ENCODE assay signal across 1 cellular context in the genomic region with DNA sequence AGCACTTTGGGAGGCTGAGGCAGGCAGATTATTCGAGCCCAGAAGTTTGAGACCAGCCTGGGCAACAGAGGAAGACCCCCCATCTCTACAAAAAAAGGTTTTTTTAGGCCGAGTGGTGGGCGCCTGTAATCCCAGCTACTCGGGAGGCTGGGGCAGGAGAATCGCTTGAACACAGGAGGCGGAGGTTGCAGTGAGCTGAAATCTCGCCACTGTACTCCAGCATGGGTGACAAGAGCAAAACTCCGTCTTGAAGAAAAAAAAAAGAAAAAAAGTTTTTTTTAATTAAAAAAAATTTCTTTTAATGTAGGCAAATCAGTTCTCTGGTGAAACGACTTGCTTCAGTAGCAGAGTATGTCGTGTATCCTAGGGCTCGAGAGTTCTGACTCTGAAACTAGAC.
TF ChIP-seq lines count a peak whose summit lies in the region.

No MANE protein-coding gene starts in this region.

TF ChIP-seq in SK-N-SH treated with all-trans-retinoic acid at 6 μM for 48 hours, 23 proteins besides CTCF, POLR2A, EP300 and RAD21 (continued from another document):
- TF ChIP-seq, protein P1, sequence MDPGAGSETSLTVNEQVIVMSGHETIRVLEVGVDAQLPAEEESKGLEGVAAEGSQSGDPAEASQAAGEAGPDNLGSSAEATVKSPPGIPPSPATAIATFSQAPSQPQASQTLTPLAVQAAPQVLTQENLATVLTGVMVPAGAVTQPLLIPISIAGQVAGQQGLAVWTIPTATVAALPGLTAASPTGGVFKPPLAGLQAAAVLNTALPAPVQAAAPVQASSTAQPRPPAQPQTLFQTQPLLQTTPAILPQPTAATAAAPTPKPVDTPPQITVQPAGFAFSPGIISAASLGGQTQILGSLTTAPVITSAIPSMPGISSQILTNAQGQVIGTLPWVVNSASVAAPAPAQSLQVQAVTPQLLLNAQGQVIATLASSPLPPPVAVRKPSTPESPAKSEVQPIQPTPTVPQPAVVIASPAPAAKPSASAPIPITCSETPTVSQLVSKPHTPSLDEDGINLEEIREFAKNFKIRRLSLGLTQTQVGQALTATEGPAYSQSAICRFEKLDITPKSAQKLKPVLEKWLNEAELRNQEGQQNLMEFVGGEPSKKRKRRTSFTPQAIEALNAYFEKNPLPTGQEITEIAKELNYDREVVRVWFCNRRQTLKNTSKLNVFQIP (CRISPR knock-in tag; IDR thresholded peaks at IDR 0.05; ENCODE audit: borderline replicate concordance, low read depth) = no peak
- no peak for TF ChIP-seq ZFP30 (CRISPR knock-in tag; IDR thresholded peaks at IDR 0.05)
